8 cellular contexts compared by ENCODE assay signal in genomic region chr15:41230650-41231533, GRCh38. TPM values are rescaled to one million over a fixed set of nuclear protein-coding genes. Genes with fewer than 3 reads are reported as not detected.
DNase-seq lines count a peak whose midpoint lies in the region; ATAC-seq and TF ChIP-seq lines count a peak whose summit lies in the region.

TSS of gene CHP1 (plus strand) at chr15:41231268. CDS start at chr15:41231383, 115 bp downstream.
TSS of gene EXD1 (minus strand) at chr15:41230757. CDS start at chr15:41226575, 4,182 bp downstream.

- TF ChIP-seq CTCF in GM13977 (IDR thresholded peaks at IDR 0.05; ENCODE audit: extremely low read depth, insufficient read depth, missing control alignments) (peak; percentile 93), left ventricle myocardium inferior (IDR thresholded peaks at IDR 0.05; ENCODE audit: borderline replicate concordance) (peak; percentile 98), upper lobe of right lung (IDR thresholded peaks at IDR 0.05) (peak; percentile 94)

- H3K4me3 ChIP-seq in left ventricle myocardium inferior (peak within 1 kb of the TSS; percentile 79), upper lobe of right lung (peak within 1 kb of the TSS; percentile 80)

- H3K9me3 ChIP-seq in left ventricle myocardium inferior (replicated peaks), result no peaks in the 10 kb centered on the region
- H3K9me3 ChIP-seq in upper lobe of right lung, result no peaks in the 10 kb centered on the region

- intact Hi-C loops in left ventricle myocardium inferior (cut with micrococcal nuclease) (no loop called here), posterior vena cava (cut with DNase I) (no loop called here), upper lobe of right lung (cut with DNase I) (no loop called here)

- H3K36me3 ChIP-seq in left ventricle myocardium inferior (no peaks in the 10 kb centered on the region), upper lobe of right lung (no peaks in the 10 kb centered on the region)

- H3K27me3 ChIP-seq in left ventricle myocardium inferior (ENCODE audit: low read depth) (no peaks in the 10 kb centered on the region), upper lobe of right lung (no peaks in the 10 kb centered on the region)

- in situ Hi-C loops in GM13977 (cut with MboI; ENCODE audit: low pct_unique_long_range_greater_than_20kb, low sequenced_read_pairs, unreplicated experiment), result no loop called here

- H3K4me1 ChIP-seq in left ventricle myocardium inferior (peaks cover 41% of the 10 kb centered on the region), upper lobe of right lung (peaks cover 4% of the 10 kb centered on the region)

- ATAC-seq in HG02884 (IDR thresholded peaks at IDR 0.05; ENCODE audit: unreplicated experiment) (peak; percentile 88), upper lobe of right lung (peak; percentile 99)

- H3K27ac ChIP-seq in left ventricle myocardium inferior (replicated peaks), result peak within 1 kb of the TSS; percentile 91
- H3K27ac ChIP-seq in upper lobe of right lung, result peak within 1 kb of the TSS; percentile 85

- peak; percentile 96 for DNase-seq in GM13977 (ENCODE audit: low spot score)
- DNase-seq in NCI-H146 treated with DMSO at 0.1 percent for 48 hours (lab: John Stamatoyannopoulos, UW; ENCODE audit: unreplicated experiment), result peak; percentile 68
- DNase-seq in T-helper 1 cell, result peak; percentile 86 to 98 (median 92)
- DNase-seq in amygdala (lab: John Stamatoyannopoulos, UW), result peak; percentile 77 to 99 (median 96)
- peak; percentile 99 for DNase-seq in left ventricle myocardium inferior
- peak; percentile 99 for DNase-seq in posterior vena cava (ENCODE audit: low spot score)
- peak; percentile 99 for DNase-seq in upper lobe of right lung

RNA-seq across cellular contexts. Expression of gene CHP1, which starts in this region (rescaled TPM):
- total RNA-seq in left ventricle myocardium inferior (124 TPM), posterior vena cava (10 to 100 TPM; 66.9 to 73.8 TPM), upper lobe of right lung (175 TPM)

RNA-seq across cellular contexts. Expression of gene EXD1, which starts in this region (rescaled TPM):
- total RNA-seq in left ventricle myocardium inferior (not detected), posterior vena cava (not detected), upper lobe of right lung (not detected)

Comparison
In these comparisons a context has a peak if more than half of its experiments do, and no peak if none do; other contexts are left out.
1. Peak in every context shown above with its lines: DNase-seq, ATAC-seq, H3K4me3 ChIP-seq and H3K27ac ChIP-seq.